ENCODE assay signal across 27 cellular contexts in the genomic region with DNA sequence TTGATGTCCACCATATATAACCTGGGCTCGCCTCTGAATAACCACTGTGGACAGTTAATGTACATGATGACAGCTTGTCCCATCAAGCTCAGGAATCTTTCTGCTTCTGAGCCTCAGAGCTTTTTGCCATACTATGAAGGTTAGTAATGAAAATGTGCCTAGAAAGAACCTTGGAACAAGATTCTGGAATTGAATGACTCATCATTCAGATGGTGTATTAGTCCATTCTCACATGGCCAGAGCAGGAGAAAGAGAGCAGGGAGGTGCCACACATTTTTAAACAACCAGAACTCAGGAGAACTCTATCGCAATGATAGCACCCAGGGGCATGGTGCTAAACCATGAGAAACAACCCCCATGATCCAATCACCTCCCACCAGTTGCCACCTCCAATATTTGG.
"Had no signal": no experiment of that assay in that cellular context is flagged by ENCODE, and none has a peak within 500 bp of the region (broad histone marks: within the 10 kb centered on the region; RNA-seq: fewer than 3 reads in every experiment).

No MANE protein-coding gene starts in this region.

- H3K27ac ChIP-seq: body of pancreas, epithelial cell of prostate, left lung, lower lobe of right lung, pancreas, prostate gland, stomach, suprapubic skin, tibial artery, WERI-Rb-1 had no signal

- DNase-seq: activated CD4-positive, alpha-beta T cell treated with anti-CD3 and anti-CD28 coated beads for 48 hours; activated CD4-positive, alpha-beta T cell treated with anti-CD3 and anti-CD28 coated beads, Interleukin-2, amount 50 U/mL, for 48 hours; activated CD8-positive, alpha-beta memory T cell treated with anti-CD3 and anti-CD28 coated beads for 24 hours; activated effector memory CD4-positive, alpha-beta T cell treated with Interleukin-2 at 50 U/mL for 16 hours; activated naive CD4-positive, alpha-beta T cell treated with Interleukin-2 at 50 U/mL for 16 hours; aorta; body of pancreas; caudate nucleus; endodermal cell; foreskin melanocyte; left lung; lower lobe of right lung; mesenchymal stem cell; naive thymus-derived CD8-positive, alpha-beta T cell; nucleus accumbens; pancreas; stimulated activated CD4-positive, alpha-beta T cell treated with anti-CD3 and anti-CD28 coated beads, Interleukin-15, amount 100 ng/mL, for 24 hours; stimulated activated CD4-positive, alpha-beta T cell treated with anti-CD3 and anti-CD28 coated beads, Interleukin-2, amount 100 ng/mL, for 24 hours; stimulated activated naive B cell treated with anti-CD40 and anti-IgM and Interleukin-4, amounts not matched to agents 10 μg/mL and 1 μg/mL and 100 μg/mL, for 72 hours; stomach; tibial artery; WERI-Rb-1 had no signal

- H3K4me3 ChIP-seq: body of pancreas, left lung, lower lobe of right lung, pancreas, prostate gland, stomach, suprapubic skin, tibial artery had no signal

- FAIRE-seq: islet of Langerhans, pancreas had no signal

- H3K4me1 ChIP-seq: left lung, lower lobe of right lung, pancreas, prostate gland, stomach, suprapubic skin, tibial artery had no signal

- H3K9me3 ChIP-seq: body of pancreas, left lung, lower lobe of right lung, pancreas, prostate gland, stomach, suprapubic skin, tibial artery had no signal

- H3K27me3 ChIP-seq: left lung, pancreas, stomach, suprapubic skin, tibial artery had no signal

- ATAC-seq: activated CD4-positive, CD25-positive, alpha-beta regulatory T cell treated with anti-CD3 and anti-CD28 coated beads, Interleukin-2, amount 50 U/mL, for 24 hours; body of pancreas; left lung; lower lobe of right lung; naive thymus-derived CD8-positive, alpha-beta T cell; pancreas; stimulated activated naive B cell treated with anti-CD40 and anti-IgM and Interleukin-4, amounts not matched to agents 10 μg/mL and 1 μg/mL and 100 μg/mL, for 72 hours had no signal

- H3K36me3 ChIP-seq: left lung, lower lobe of right lung, pancreas, prostate gland, stomach, suprapubic skin, tibial artery, WERI-Rb-1 had no signal
